Comparison of ENCODE assay signal across 11 cellular contexts in genomic region chr3:69791111-69791510, GRCh38. TPM values are rescaled to one million over a fixed set of nuclear protein-coding genes. Genes with fewer than 3 reads are reported as not detected.
DNase-seq lines count a peak whose midpoint lies in the region; ATAC-seq and TF ChIP-seq lines count a peak whose summit lies in the region.
"Had no signal": no experiment of that assay in that cellular context is flagged by ENCODE, and none has a peak within 500 bp of the region (broad histone marks: within the 10 kb centered on the region; RNA-seq: fewer than 3 reads in every experiment).

No MANE protein-coding gene starts in this region.

- no peak overlapping the region for H3K4me3 ChIP-seq in GM23338
- no peak overlapping the region for H3K4me3 ChIP-seq in brain microvascular endothelial cell (ENCODE audit: low read depth, low read length)
- H3K4me3 ChIP-seq in right atrium auricular region, result no peak overlapping the region
- H3K4me3 ChIP-seq in skin epidermis, result no peak overlapping the region

- no peaks in the 10 kb centered on the region for H3K27me3 Mint-ChIP-seq in GM23338 (ENCODE audit: insufficient read depth, low read depth, poor library complexity)
- H3K27me3 Mint-ChIP-seq: activated CD8-positive, alpha-beta T cell treated with anti-CD3 and anti-CD28 coated beads for 36 hours had no signal

- H3K4me3 Mint-ChIP-seq in GM23338, result no peak overlapping the region
- H3K4me3 Mint-ChIP-seq: activated CD8-positive, alpha-beta T cell treated with anti-CD3 and anti-CD28 coated beads for 36 hours had no signal

- H3K27ac ChIP-seq in GM23338 (ENCODE audit: low read depth) (no peak overlapping the region), brain microvascular endothelial cell (peak overlapping the region; percentile 45), right atrium auricular region (peak overlapping the region; percentile 22 to 66), skin epidermis (peak overlapping the region in 11 of 21 experiments; percentile 5 to 78 (median 34))

- no peaks in the 10 kb centered on the region for H3K27me3 ChIP-seq in GM23338 (ENCODE audit: insufficient read depth)
- H3K27me3 ChIP-seq in brain microvascular endothelial cell (replicated peaks), result no peaks in the 10 kb centered on the region
- H3K27me3 ChIP-seq in right atrium auricular region, result no peaks in the 10 kb centered on the region

- H3K4me1 Mint-ChIP-seq in GM23338, result peaks cover 17% of the 10 kb centered on the region; the same call in 2 of the 3 replicates

- in situ Hi-C loops in brain microvascular endothelial cell (cut with HindIII; ENCODE audit: low pct_ligation_motif_present, low sequenced_read_pairs), result no loop called here

- H3K36me3 ChIP-seq in GM23338 (ENCODE audit: insufficient read depth) (no peaks in the 10 kb centered on the region), brain microvascular endothelial cell (replicated peaks) (no peaks in the 10 kb centered on the region), right atrium auricular region (no peaks in the 10 kb centered on the region)

- H3K9me3 Mint-ChIP-seq in GM23338, result no peaks in the 10 kb centered on the region

- TF ChIP-seq CTCF in GM23338 (conservative IDR thresholded peaks at IDR 0.05; ENCODE audit: low read depth in 2 of 2) (no peak), brain microvascular endothelial cell (IDR thresholded peaks at IDR 0.05; ENCODE audit: low read depth, low read length, missing control alignments) (no peak), right atrium auricular region (IDR thresholded peaks at IDR 0.05) (peak in 1 of 2 donors; percentile 8)

- H3K36me3 Mint-ChIP-seq in GM23338 (ENCODE audit: low read depth), result no peaks in the 10 kb centered on the region

- no peak overlapping the region for H3K27ac Mint-ChIP-seq in GM23338
- H3K27ac Mint-ChIP-seq: activated CD8-positive, alpha-beta T cell treated with anti-CD3 and anti-CD28 coated beads for 36 hours had no signal

- H2AFZ ChIP-seq in GM23338, result no peak overlapping the region

- DNase-seq in GM23338 (ENCODE audit: low spot score) (no peak), brain microvascular endothelial cell (peak; percentile 81), right atrium auricular region (ENCODE audit: low spot score) (peak; percentile 89), T1000 (lab: John Stamatoyannopoulos, UW) (no peak), iPS-NIHi11 (ENCODE audit: low spot score) (no peak), NCI-H2196 (lab: John Stamatoyannopoulos, UW; ENCODE audit: unreplicated experiment) (no peak), NCI-H1417 treated with DMSO at 0.1 percent for 48 hours (lab: John Stamatoyannopoulos, UW) (no peak)
- DNase-seq: activated CD8-positive, alpha-beta T cell treated with anti-CD3 and anti-CD28 coated beads for 36 hours; effector CD4-positive, alpha-beta T cell; GF-D8 had no signal

- ATAC-seq in GM23338, result peak; percentile 46
- ATAC-seq: activated CD8-positive, alpha-beta T cell treated with anti-CD3 and anti-CD28 coated beads for 36 hours had no signal

- no peak overlapping the region for H3K4me2 ChIP-seq in GM23338

- no peaks in the 10 kb centered on the region for H3F3A ChIP-seq in GM23338 (replicated peaks; ENCODE audit: low read depth)

- H3K79me2 ChIP-seq in GM23338 (replicated peaks; ENCODE audit: insufficient read depth), result no peaks in the 10 kb centered on the region

- H3K9me2 ChIP-seq in GM23338 (ENCODE audit: insufficient read depth), result 0 out of 2 replicates have a peak, but pooled peaks cover 3% of the 10 kb centered on the region

- no peaks in the 10 kb centered on the region for H4K20me1 ChIP-seq in GM23338 (replicated peaks; ENCODE audit: insufficient read depth)

- H3K4me1 ChIP-seq in GM23338 (ENCODE audit: insufficient read depth) (peaks cover 13% of the 10 kb centered on the region), right atrium auricular region (peaks cover 0 to 50% of the 10 kb centered on the region in 2 donors)

- H3K9me3 ChIP-seq in right atrium auricular region, result no peaks in the 10 kb centered on the region

TF ChIP-seq in GM23338, 12 proteins besides CTCF, POLR2A, EP300 and RAD21 (continues in another document):
- TF ChIP-seq ZNF462 (CRISPR knock-in tag; IDR thresholded peaks at IDR 0.05) (no peak), ETS1 (IDR thresholded peaks at IDR 0.05) (no peak), STAT1 (IDR thresholded peaks at IDR 0.05; ENCODE audit: unreplicated experiment) (no peak), ZNF114 (CRISPR knock-in tag; IDR thresholded peaks at IDR 0.05) (no peak), EZH2phosphoT487 (IDR thresholded peaks at IDR 0.05; ENCODE audit: unreplicated experiment) (no peak)

RNA-seq across cellular contexts. Expression of gene MITF, which starts 51.8 kb away (rescaled TPM):
- total RNA-seq in GM23338 (2014; rRNA removed; shearing (Covaris generic)), result 1.9 and 4.2 TPM in 2 replicates
- polyA plus RNA-seq in GM23338 (2016; fragmentation: Nextera tagmentation; extraction: Ambion mirVana), result 1.5 and 2.4 TPM in 2 replicates
- 10 to 100 TPM; 47.6 to 68.6 TPM for total RNA-seq in right atrium auricular region
- total RNA-seq: activated CD8-positive, alpha-beta T cell treated with anti-CD3 and anti-CD28 coated beads for 36 hours had no signal

Comparison
In these comparisons a context has a peak if more than half of its experiments do, and no peak if none do; other contexts are left out.
1. DNase-seq: peak in brain microvascular endothelial cell (single experiment) and right atrium auricular region (single experiment); none in GM23338 (single experiment), T1000 (single experiment), iPS-NIHi11 (single experiment), NCI-H2196 (single experiment) and NCI-H1417 treated with DMSO at 0.1 percent for 48 hours (single experiment).